In the genomic region with DNA sequence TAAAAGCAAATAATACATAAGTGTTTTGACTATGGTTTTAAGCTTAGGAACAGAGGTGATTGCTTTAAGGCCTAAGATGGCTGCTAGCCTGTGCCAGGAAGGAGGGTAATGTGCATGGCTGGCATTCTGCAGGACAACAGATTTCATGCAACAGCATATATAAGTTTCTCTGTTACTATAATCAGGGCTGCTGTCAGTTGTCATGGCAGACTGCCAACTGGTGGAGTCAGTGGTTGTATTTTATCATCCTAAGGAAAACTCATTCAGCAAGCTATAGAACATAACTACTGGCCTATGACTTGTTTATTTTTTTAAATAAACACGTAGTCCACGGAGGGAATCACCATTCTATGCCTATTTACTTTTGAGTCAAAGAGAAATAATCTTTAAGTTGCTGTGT, we compare ENCODE assay signal across 23 cellular contexts.
DNase-seq lines count a peak whose midpoint lies in the region; ATAC-seq, FAIRE-seq and TF ChIP-seq lines count a peak whose summit lies in the region.
"Had no signal": no experiment of that assay in that cellular context is flagged by ENCODE, and none has a peak within 500 bp of the region (broad histone marks: within the 10 kb centered on the region; RNA-seq: fewer than 3 reads in every experiment).

No MANE protein-coding gene starts in this region.

- H3K4me1 Mint-ChIP-seq in Calu3 (ENCODE audit: low read depth, unreplicated experiment) (no peaks in the 10 kb centered on the region), mesothelial cell of epicardium (peaks cover 23% of the 10 kb centered on the region)
- H3K4me1 Mint-ChIP-seq: activated naive CD4-positive, alpha-beta T cell treated with anti-CD3 and anti-CD28 coated beads, Interleukin-2, amount 10 ng/mL, durations not matched to agents 7 days and 5 days had no signal

- intact Hi-C loops in Calu3 (cut with micrococcal nuclease; ENCODE audit: unreplicated experiment) = no loop called here

- DNase-seq in Calu3 (peak; percentile 4), KBM-7 (peak; percentile 18), bronchial epithelial cell (ENCODE audit: low read depth) (peak; percentile 0), mesothelial cell of epicardium (ENCODE audit: low spot score in 2 of 2, unreplicated experiment in 2 of 2) (peak in 1 of 2 experiments; percentile 43), NAMALWA (ENCODE audit: low spot score) (no peak)
- no peak for DNase-seq in stimulated activated CD4-positive, alpha-beta T cell treated with anti-CD3 and anti-CD28 coated beads, Interleukin-12 subunit alpha, Interleukin-12 subunit beta, amount 100 ng/mL, for 4 hours
- DNase-seq: activated CD4-positive, CD25-positive, alpha-beta regulatory T cell; activated naive CD4-positive, alpha-beta T cell treated with anti-CD3 and anti-CD28 coated beads, Interleukin-2, amount 10 ng/mL, durations not matched to agents 7 days and 5 days; activated T-cell treated with anti-CD3 and anti-CD28 coated beads, Interleukin-2, amount 50 U/mL, for 48 hours; Caco-2; heart right ventricle; left ventricle myocardium superior; NCI-H1417 treated with DMSO at 0.1 percent for 48 hours; NCI-H2171 treated with DMSO at 0.1 percent for 48 hours; NK-92 treated with Interleukin-12 subunit alpha and Interleukin-12 subunit beta, amount 100 ng/mL, for 24 hours; stimulated activated CD4-positive, alpha-beta T cell treated with anti-CD3 and anti-CD28 coated beads, Interleukin-2, amount 100 ng/mL, for 48 hours; stimulated activated naive CD8-positive, alpha-beta T cell treated with anti-CD3 and anti-CD28 coated beads, Interleukin-15, Interleukin-2, amounts not matched to agents 100 U/mL and 50 U/mL, for 24 hours; T1000 had no signal

- ATAC-seq in HG03097 (IDR thresholded peaks at IDR 0.05; ENCODE audit: low FRiP score, unreplicated experiment) = no peak
- ATAC-seq: heart right ventricle; HepG2; left ventricle myocardium superior; stimulated activated naive CD8-positive, alpha-beta T cell treated with anti-CD3 and anti-CD28 coated beads, Interleukin-15, Interleukin-2, amounts not matched to agents 100 U/mL and 50 U/mL, for 24 hours had no signal

- no peak overlapping the region for H3K4me3 ChIP-seq in bronchial epithelial cell (ENCODE audit: low read depth, low read length)
- H3K4me3 ChIP-seq: heart right ventricle, tibial nerve had no signal

- H3K36me3 Mint-ChIP-seq in Calu3 (ENCODE audit: insufficient read depth, unreplicated experiment) = no peaks in the 10 kb centered on the region
- peaks cover 5% of the 10 kb centered on the region for H3K36me3 Mint-ChIP-seq in mesothelial cell of epicardium
- H3K36me3 Mint-ChIP-seq: activated naive CD4-positive, alpha-beta T cell treated with anti-CD3 and anti-CD28 coated beads, Interleukin-2, amount 10 ng/mL, durations not matched to agents 7 days and 5 days had no signal

- CTCF ChIA-PET in Calu3 (lab: Charles Lee) = interaction anchor here (0.7 kb wide), 1 partner anchor 245 kb away, joined by 3 read pairs; no protein-coding TSS in a partner anchor

- no peaks in the 10 kb centered on the region for H3K36me3 ChIP-seq in bronchial epithelial cell (ENCODE audit: control insufficient read depth, insufficient read depth, low read length)
- H3K36me3 ChIP-seq: heart right ventricle, tibial nerve had no signal

- TF ChIP-seq CTCF in Calu3 (IDR thresholded peaks at IDR 0.05; ENCODE audit: unreplicated experiment) (no peak), bronchial epithelial cell (IDR thresholded peaks at IDR 0.05; ENCODE audit: insufficient read depth, low read length, severe bottlenecking) (no peak), mesothelial cell of epicardium (IDR thresholded peaks at IDR 0.05; ENCODE audit: unreplicated experiment) (no peak)

- BruUV-seq in Calu3 (replicated peaks; lab: Mats Ljungman, UMichigan) = no TSS peak

- FAIRE-seq in bronchial epithelial cell (lab: Jason Lieb, UNC) = no peak
- FAIRE-seq: G401.6, HepG2 had no signal

- H3K27ac Mint-ChIP-seq in Calu3 (ENCODE audit: unreplicated experiment) = no peak overlapping the region
- H3K27ac Mint-ChIP-seq in mesothelial cell of epicardium = peak overlapping the region; percentile 3
- H3K27ac Mint-ChIP-seq: activated naive CD4-positive, alpha-beta T cell treated with anti-CD3 and anti-CD28 coated beads, Interleukin-2, amount 10 ng/mL, durations not matched to agents 7 days and 5 days; progenitor cell of endocrine pancreas had no signal

- H3K9me3 Mint-ChIP-seq in Calu3 (ENCODE audit: low read depth, unreplicated experiment) = no peaks in the 10 kb centered on the region
- peaks cover 11% of the 10 kb centered on the region for H3K9me3 Mint-ChIP-seq in mesothelial cell of epicardium
- H3K9me3 Mint-ChIP-seq: activated naive CD4-positive, alpha-beta T cell treated with anti-CD3 and anti-CD28 coated beads, Interleukin-2, amount 10 ng/mL, durations not matched to agents 7 days and 5 days had no signal

- in situ Hi-C loops in KBM-7 (cut with MboI; ENCODE audit: low pct_unique_long_range_greater_than_20kb, low sequenced_read_pairs) = no loop called here

- H3K4me3 Mint-ChIP-seq in Calu3 (ENCODE audit: low read depth, unreplicated experiment) = no peak overlapping the region
- H3K4me3 Mint-ChIP-seq in mesothelial cell of epicardium = no peak overlapping the region
- H3K4me3 Mint-ChIP-seq: activated naive CD4-positive, alpha-beta T cell treated with anti-CD3 and anti-CD28 coated beads, Interleukin-2, amount 10 ng/mL, durations not matched to agents 7 days and 5 days had no signal

- H3K27me3 Mint-ChIP-seq in Calu3 (ENCODE audit: unreplicated experiment) = no peaks in the 10 kb centered on the region
- H3K27me3 Mint-ChIP-seq in mesothelial cell of epicardium (ENCODE audit: low read depth) = no peaks in the 10 kb centered on the region
- H3K27me3 Mint-ChIP-seq: activated naive CD4-positive, alpha-beta T cell treated with anti-CD3 and anti-CD28 coated beads, Interleukin-2, amount 10 ng/mL, durations not matched to agents 7 days and 5 days; progenitor cell of endocrine pancreas had no signal

- H3K27me3 ChIP-seq in bronchial epithelial cell (ENCODE audit: control insufficient read depth, insufficient read depth, low read length) = no peaks in the 10 kb centered on the region
- H3K27me3 ChIP-seq: heart right ventricle, tibial nerve had no signal

Comparison
In these comparisons a context has a peak if more than half of its experiments do, and no peak if none do; other contexts are left out.
1. DNase-seq: peak in Calu3 (single experiment), KBM-7 (single experiment) and bronchial epithelial cell (single experiment); none in stimulated activated CD4-positive, alpha-beta T cell treated with anti-CD3 and anti-CD28 coated beads, Interleukin-12 subunit alpha, Interleukin-12 subunit beta, amount 100 ng/mL, for 4 hours (single experiment) and NAMALWA (single experiment).